Comparison of ENCODE assay signal across 1 cellular context in the genomic region with DNA sequence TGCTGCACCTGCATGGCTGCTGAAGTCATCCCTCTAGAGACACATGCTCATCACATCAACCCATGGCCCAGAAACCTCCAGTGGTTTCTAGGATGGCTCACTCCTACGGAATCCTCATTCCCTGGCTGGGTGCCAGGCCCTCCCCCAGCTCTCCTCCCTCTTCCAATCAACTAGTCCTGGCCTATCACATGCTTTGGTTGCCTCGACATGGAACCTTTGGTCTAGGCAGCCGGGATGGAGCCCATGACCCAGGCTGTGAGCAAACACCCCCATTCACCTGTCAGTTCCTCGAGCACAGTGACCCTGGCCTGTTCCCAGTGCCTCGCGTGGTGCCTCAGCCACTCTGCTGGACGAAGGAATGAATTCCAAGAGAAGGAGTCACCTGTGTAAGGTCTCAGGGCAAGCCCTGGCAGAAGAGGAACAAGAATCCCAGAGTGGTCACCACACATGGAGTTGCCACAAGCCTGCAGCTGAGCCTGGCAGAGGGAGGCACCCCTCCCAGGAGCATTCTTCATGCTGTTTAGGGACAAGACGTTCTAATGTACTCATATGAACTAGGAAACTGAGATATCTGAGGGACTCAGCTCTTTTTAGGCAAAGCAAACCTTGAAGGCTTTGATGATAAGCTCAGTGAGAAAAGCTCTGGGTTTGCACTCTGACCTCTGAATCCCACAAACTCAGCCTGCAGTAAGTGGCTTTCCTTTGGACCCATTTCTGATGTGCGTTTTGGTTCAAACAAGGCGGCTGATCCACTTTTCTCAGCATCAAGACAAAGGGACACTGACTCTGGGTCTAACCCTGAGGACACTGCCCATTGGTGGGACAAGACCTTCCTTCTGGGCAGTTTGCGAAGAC.
A peak's percentile ranks its signal among the peaks of the same experiment; 100 is the strongest.
TF ChIP-seq lines count a peak whose summit lies in the region.

No MANE protein-coding gene starts in this region.

TF ChIP-seq in HepG2, 621 proteins besides CTCF, POLR2A, EP300 and RAD21 (continued from another document and continues in another):
- TF ChIP-seq, protein P1, sequence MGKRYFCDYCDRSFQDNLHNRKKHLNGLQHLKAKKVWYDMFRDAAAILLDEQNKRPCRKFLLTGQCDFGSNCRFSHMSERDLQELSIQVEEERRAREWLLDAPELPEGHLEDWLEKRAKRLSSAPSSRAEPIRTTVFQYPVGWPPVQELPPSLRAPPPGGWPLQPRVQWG (CRISPR knock-in tag; IDR thresholded peaks at IDR 0.05; ENCODE audit: borderline replicate concordance, low read depth): no peak
- no peak for TF ChIP-seq HOXA7 (CRISPR knock-in tag; IDR thresholded peaks at IDR 0.05)
- no peak for TF ChIP-seq ZNF75D (CRISPR knock-in tag; IDR thresholded peaks at IDR 0.05; ENCODE audit: borderline replicate concordance)
- TF ChIP-seq, protein P2, sequence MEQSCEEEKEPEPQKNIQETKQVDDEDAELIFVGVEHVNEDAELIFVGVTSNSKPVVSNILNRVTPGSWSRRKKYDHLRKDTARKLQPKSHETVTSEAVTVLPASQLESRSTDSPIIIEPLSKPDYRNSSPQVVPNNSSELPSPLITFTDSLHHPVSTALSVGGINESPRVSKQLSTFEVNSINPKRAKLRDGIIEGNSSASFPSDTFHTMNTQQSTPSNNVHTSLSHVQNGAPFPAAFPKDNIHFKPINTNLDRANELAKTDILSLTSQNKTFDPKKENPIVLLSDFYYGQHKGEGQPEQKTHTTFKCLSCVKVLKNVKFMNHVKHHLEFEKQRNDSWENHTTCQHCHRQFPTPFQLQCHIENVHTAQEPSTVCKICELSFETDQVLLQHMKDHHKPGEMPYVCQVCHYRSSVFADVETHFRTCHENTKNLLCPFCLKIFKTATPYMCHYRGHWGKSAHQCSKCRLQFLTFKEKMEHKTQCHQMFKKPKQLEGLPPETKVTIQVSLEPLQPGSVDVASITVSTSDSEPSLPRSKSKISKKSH (CRISPR knock-in tag; IDR thresholded peaks at IDR 0.05; ENCODE audit: borderline replicate concordance): peak; percentile 83; the same call in 1 of the 2 replicates
- TF ChIP-seq, protein P3, sequence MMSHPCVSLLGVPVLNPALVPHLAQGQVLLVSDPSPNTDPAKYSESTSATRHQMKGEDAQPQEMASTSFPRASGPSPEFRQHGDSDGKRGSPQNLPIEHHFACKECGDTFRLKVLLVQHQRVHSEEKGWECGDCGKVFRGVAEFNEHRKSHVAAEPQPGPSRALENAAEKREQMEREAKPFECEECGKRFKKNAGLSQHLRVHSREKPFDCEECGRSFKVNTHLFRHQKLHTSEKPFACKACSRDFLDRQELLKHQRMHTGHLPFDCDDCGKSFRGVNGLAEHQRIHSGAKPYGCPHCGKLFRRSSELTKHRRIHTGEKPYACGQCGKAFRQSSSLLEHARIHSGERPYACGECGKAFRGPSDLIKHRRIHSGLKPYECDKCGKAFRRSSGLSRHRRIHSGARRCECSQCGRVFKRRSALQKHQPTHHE (CRISPR knock-in tag; IDR thresholded peaks at IDR 0.05; ENCODE audit: borderline replicate concordance): no peak
- no peak for TF ChIP-seq ZNF317 (CRISPR knock-in tag; IDR thresholded peaks at IDR 0.05)
- no peak; the same call in 1 of the 2 replicates for TF ChIP-seq JUN (CRISPR knock-in tag; IDR thresholded peaks at IDR 0.05)
- no peak for TF ChIP-seq ZNF558 (CRISPR knock-in tag; IDR thresholded peaks at IDR 0.05; ENCODE audit: borderline replicate concordance)
- no peak for TF ChIP-seq ZNF446 (CRISPR knock-in tag; IDR thresholded peaks at IDR 0.05)
- no peak; the same call in 1 of the 2 replicates for TF ChIP-seq DMAP1 (CRISPR knock-in tag; IDR thresholded peaks at IDR 0.05)
- no peak for TF ChIP-seq ZBTB8A (CRISPR knock-in tag; IDR thresholded peaks at IDR 0.05; ENCODE audit: borderline replicate concordance, low read depth)
- TF ChIP-seq ZKSCAN5 (CRISPR knock-in tag; IDR thresholded peaks at IDR 0.05): no peak
- TF ChIP-seq ZNF207 (IDR thresholded peaks at IDR 0.05; ENCODE audit: borderline replicate concordance): no peak
- no peak for TF ChIP-seq MEIS1 (CRISPR knock-in tag; IDR thresholded peaks at IDR 0.05; ENCODE audit: borderline replicate concordance)
- TF ChIP-seq, protein P4, sequence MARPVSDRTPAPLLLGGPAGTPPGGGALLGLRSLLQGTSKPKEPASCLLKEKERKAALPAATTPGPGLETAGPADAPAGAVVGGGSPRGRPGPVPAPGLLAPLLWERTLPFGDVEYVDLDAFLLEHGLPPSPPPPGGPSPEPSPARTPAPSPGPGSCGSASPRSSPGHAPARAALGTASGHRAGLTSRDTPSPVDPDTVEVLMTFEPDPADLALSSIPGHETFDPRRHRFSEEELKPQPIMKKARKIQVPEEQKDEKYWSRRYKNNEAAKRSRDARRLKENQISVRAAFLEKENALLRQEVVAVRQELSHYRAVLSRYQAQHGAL (CRISPR knock-in tag; IDR thresholded peaks at IDR 0.05; ENCODE audit: not compliant biosample characterization): no peak
- TF ChIP-seq, protein P5, sequence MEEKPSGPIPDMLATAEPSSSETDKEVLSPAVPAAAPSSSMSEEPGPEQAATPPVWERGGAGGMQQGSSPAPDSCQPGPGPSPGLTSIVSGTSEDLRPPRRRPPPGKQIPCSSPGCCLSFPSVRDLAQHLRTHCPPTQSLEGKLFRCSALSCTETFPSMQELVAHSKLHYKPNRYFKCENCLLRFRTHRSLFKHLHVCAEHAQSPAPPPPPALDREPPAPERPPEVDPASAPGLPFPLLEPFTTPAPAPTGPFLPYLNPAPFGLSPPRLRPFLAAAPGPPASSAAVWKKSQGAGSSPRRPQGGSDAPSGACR (CRISPR knock-in tag; IDR thresholded peaks at IDR 0.05): no peak
- TF ChIP-seq KAT7 (CRISPR knock-in tag; IDR thresholded peaks at IDR 0.05; ENCODE audit: borderline replicate concordance): no peak
- TF ChIP-seq, protein P6, sequence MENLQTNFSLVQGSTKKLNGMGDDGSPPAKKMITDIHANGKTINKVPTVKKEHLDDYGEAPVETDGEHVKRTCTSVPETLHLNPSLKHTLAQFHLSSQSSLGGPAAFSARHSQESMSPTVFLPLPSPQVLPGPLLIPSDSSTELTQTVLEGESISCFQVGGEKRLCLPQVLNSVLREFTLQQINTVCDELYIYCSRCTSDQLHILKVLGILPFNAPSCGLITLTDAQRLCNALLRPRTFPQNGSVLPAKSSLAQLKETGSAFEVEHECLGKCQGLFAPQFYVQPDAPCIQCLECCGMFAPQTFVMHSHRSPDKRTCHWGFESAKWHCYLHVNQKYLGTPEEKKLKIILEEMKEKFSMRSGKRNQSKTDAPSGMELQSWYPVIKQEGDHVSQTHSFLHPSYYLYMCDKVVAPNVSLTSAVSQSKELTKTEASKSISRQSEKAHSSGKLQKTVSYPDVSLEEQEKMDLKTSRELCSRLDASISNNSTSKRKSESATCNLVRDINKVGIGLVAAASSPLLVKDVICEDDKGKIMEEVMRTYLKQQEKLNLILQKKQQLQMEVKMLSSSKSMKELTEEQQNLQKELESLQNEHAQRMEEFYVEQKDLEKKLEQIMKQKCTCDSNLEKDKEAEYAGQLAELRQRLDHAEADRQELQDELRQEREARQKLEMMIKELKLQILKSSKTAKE (CRISPR knock-in tag; IDR thresholded peaks at IDR 0.05; ENCODE audit: borderline replicate concordance): no peak
- TF ChIP-seq ZSCAN29 (CRISPR knock-in tag; conservative IDR thresholded peaks at IDR 0.05): 0 out of 2 replicates have a peak, but pooled peaks have one; percentile 49
- peak; percentile 27; the same call in 1 of the 2 replicates for TF ChIP-seq SSRP1 (CRISPR knock-in tag; IDR thresholded peaks at IDR 0.05)
- TF ChIP-seq, protein P7, sequence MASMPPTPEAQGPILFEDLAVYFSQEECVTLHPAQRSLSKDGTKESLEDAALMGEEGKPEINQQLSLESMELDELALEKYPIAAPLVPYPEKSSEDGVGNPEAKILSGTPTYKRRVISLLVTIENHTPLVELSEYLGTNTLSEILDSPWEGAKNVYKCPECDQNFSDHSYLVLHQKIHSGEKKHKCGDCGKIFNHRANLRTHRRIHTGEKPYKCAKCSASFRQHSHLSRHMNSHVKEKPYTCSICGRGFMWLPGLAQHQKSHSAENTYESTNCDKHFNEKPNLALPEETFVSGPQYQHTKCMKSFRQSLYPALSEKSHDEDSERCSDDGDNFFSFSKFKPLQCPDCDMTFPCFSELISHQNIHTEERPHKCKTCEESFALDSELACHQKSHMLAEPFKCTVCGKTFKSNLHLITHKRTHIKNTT (CRISPR knock-in tag; IDR thresholded peaks at IDR 0.05): no peak
- TF ChIP-seq, protein P8, sequence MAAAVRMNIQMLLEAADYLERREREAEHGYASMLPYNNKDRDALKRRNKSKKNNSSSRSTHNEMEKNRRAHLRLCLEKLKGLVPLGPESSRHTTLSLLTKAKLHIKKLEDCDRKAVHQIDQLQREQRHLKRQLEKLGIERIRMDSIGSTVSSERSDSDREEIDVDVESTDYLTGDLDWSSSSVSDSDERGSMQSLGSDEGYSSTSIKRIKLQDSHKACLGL (CRISPR knock-in tag; IDR thresholded peaks at IDR 0.05): no peak
- no peak for TF ChIP-seq POLR2AphosphoS5 (IDR thresholded peaks at IDR 0.05; ENCODE audit: low read depth, low read length)
- no peak for TF ChIP-seq NR3C1 (CRISPR knock-in tag; IDR thresholded peaks at IDR 0.05)
- no peak for TF ChIP-seq ZNF790 (CRISPR knock-in tag; IDR thresholded peaks at IDR 0.05; ENCODE audit: borderline replicate concordance)
- no peak for TF ChIP-seq GATAD2A (CRISPR knock-in tag; IDR thresholded peaks at IDR 0.05)
- TF ChIP-seq, protein P9, sequence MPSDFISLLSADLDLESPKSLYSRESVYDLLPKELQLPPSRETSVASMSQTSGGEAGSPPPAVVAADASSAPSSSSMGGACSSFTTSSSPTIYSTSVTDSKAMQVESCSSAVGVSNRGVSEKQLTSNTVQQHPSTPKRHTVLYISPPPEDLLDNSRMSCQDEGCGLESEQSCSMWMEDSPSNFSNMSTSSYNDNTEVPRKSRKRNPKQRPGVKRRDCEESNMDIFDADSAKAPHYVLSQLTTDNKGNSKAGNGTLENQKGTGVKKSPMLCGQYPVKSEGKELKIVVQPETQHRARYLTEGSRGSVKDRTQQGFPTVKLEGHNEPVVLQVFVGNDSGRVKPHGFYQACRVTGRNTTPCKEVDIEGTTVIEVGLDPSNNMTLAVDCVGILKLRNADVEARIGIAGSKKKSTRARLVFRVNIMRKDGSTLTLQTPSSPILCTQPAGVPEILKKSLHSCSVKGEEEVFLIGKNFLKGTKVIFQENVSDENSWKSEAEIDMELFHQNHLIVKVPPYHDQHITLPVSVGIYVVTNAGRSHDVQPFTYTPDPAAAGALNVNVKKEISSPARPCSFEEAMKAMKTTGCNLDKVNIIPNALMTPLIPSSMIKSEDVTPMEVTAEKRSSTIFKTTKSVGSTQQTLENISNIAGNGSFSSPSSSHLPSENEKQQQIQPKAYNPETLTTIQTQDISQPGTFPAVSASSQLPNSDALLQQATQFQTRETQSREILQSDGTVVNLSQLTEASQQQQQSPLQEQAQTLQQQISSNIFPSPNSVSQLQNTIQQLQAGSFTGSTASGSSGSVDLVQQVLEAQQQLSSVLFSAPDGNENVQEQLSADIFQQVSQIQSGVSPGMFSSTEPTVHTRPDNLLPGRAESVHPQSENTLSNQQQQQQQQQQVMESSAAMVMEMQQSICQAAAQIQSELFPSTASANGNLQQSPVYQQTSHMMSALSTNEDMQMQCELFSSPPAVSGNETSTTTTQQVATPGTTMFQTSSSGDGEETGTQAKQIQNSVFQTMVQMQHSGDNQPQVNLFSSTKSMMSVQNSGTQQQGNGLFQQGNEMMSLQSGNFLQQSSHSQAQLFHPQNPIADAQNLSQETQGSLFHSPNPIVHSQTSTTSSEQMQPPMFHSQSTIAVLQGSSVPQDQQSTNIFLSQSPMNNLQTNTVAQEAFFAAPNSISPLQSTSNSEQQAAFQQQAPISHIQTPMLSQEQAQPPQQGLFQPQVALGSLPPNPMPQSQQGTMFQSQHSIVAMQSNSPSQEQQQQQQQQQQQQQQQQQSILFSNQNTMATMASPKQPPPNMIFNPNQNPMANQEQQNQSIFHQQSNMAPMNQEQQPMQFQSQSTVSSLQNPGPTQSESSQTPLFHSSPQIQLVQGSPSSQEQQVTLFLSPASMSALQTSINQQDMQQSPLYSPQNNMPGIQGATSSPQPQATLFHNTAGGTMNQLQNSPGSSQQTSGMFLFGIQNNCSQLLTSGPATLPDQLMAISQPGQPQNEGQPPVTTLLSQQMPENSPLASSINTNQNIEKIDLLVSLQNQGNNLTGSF (CRISPR knock-in tag; IDR thresholded peaks at IDR 0.05): no peak
- TF ChIP-seq ZNF382 (CRISPR knock-in tag; IDR thresholded peaks at IDR 0.05; ENCODE audit: borderline replicate concordance): no peak
- TF ChIP-seq GTF3A (CRISPR knock-in tag; conservative IDR thresholded peaks at IDR 0.05): no peak
- TF ChIP-seq, protein P10, sequence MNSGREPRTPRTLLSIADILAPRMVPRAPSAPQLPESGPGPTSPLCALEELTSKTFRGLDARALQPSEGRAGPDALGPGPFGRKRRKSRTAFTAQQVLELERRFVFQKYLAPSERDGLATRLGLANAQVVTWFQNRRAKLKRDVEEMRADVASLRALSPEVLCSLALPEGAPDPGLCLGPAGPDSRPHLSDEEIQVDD (CRISPR knock-in tag; IDR thresholded peaks at IDR 0.05; ENCODE audit: borderline replicate concordance): no peak
- TF ChIP-seq ZNF484 (CRISPR knock-in tag; IDR thresholded peaks at IDR 0.05; ENCODE audit: borderline replicate concordance, low read depth): no peak
- no peak for TF ChIP-seq SMARCC2 (IDR thresholded peaks at IDR 0.05)
- no peak for TF ChIP-seq ZNF775 (CRISPR knock-in tag; IDR thresholded peaks at IDR 0.05; ENCODE audit: borderline replicate concordance)
- peak; percentile 49; the same call in 1 of the 2 replicates for TF ChIP-seq ZNF292 (CRISPR knock-in tag; IDR thresholded peaks at IDR 0.05; ENCODE audit: borderline replicate concordance, low read depth)
- TF ChIP-seq HNRNPLL (IDR thresholded peaks at IDR 0.05; ENCODE audit: low read depth, low read length, poor library complexity, severe bottlenecking): no peak
- TF ChIP-seq, protein P11, sequence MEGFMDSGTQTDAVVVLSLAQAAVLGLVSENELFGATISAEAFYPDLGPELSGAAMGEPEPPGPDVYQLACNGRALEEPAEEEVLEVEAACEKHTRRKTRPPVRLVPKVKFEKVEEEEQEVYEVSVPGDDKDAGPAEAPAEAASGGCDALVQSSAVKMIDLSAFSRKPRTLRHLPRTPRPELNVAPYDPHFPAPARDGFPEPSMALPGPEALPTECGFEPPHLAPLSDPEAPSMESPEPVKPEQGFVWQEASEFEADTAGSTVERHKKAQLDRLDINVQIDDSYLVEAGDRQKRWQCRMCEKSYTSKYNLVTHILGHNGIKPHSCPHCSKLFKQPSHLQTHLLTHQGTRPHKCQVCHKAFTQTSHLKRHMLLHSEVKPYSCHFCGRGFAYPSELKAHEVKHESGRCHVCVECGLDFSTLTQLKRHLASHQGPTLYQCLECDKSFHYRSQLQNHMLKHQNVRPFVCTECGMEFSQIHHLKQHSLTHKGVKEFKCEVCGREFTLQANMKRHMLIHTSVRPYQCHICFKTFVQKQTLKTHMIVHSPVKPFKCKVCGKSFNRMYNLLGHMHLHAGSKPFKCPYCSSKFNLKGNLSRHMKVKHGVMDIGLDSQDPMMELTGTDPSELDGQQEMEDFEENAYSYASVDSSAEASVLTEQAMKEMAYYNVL (CRISPR knock-in tag; IDR thresholded peaks at IDR 0.05; ENCODE audit: borderline replicate concordance): no peak
- TF ChIP-seq ZNF724P (CRISPR knock-in tag; IDR thresholded peaks at IDR 0.05; ENCODE audit: borderline replicate concordance): no peak
- TF ChIP-seq, protein P12, sequence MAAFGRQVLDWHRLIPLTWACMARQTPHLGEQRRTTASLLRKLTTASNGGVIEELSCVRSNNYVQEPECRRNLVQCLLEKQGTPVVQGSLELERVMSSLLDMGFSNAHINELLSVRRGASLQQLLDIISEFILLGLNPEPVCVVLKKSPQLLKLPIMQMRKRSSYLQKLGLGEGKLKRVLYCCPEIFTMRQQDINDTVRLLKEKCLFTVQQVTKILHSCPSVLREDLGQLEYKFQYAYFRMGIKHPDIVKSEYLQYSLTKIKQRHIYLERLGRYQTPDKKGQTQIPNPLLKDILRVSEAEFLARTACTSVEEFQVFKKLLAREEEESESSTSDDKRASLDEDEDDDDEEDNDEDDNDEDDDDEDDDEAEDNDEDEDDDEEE (CRISPR knock-in tag; IDR thresholded peaks at IDR 0.05): 0 out of 2 replicates have a peak, but pooled peaks have one; percentile 33
